In genomic region chr13:113411216-113412023, GRCh38 we compare ENCODE assay signal across 10 cellular contexts. TPM values are rescaled to one million over a fixed set of nuclear protein-coding genes. Genes with fewer than 3 reads are reported as not detected.
DNase-seq lines count a peak whose midpoint lies in the region; ATAC-seq and TF ChIP-seq lines count a peak whose summit lies in the region.
"Had no signal": no experiment of that assay in that cellular context is flagged by ENCODE, and none has a peak within 500 bp of the region (broad histone marks: within the 10 kb centered on the region; RNA-seq: fewer than 3 reads in every experiment).

No MANE protein-coding gene starts in this region.

- no peak overlapping the region for H3K9ac ChIP-seq in neuronal stem cell (ENCODE audit: low read depth, low read length, poor library complexity)

- no peak overlapping the region for H4K91ac ChIP-seq in neuronal stem cell (ENCODE audit: low read depth, low read length, poor library complexity)

- no peak for TF ChIP-seq CTCF in BJ (IDR thresholded peaks at IDR 0.05; ENCODE audit: insufficient read depth, low read depth, low read length)
- TF ChIP-seq CTCF in epithelial cell of esophagus (IDR thresholded peaks at IDR 0.05; ENCODE audit: insufficient read depth, low read depth, low read length, missing control alignments) = no peak

- H3K4ac ChIP-seq in neuronal stem cell (ENCODE audit: low read length) = no peak overlapping the region

- H3K27me3 ChIP-seq in BJ (ENCODE audit: control insufficient read depth, insufficient read depth, low read length) (no peaks in the 10 kb centered on the region), neuronal stem cell (ENCODE audit: control insufficient read depth in 3 of 3, insufficient read depth in 3 of 3, low read depth in 1 of 3, low read length in 3 of 3) (no peaks in the 10 kb centered on the region)

- POLR2A ChIA-PET in BJ (lab: Charles Lee) (interaction anchor here (0.6 kb wide), 1 partner anchor 168 kb away, joined by 3 read pairs; no protein-coding TSS in a partner anchor), HEK293T (lab: Yijun Ruan, JAX) (interaction anchor here (1.4 kb wide), 1 partner anchor 119 kb away, joined by 6 read pairs; no protein-coding TSS in a partner anchor)

- peak overlapping the region; percentile 29 for H3K18ac ChIP-seq in neuronal stem cell (ENCODE audit: low read length)

- CTCF ChIA-PET in BJ (lab: Yijun Ruan, JAX) = interaction anchor here (0.7 to 4.4 kb wide), 4 partner anchors 9 to 18 kb away, joined by 3 to 24 read pairs (median 4); no protein-coding TSS in a partner anchor
- CTCF ChIA-PET in HEK293T (lab: Yijun Ruan, JAX) = no interaction called here

- peak overlapping the region; percentile 62 for H2BK5ac ChIP-seq in neuronal stem cell (ENCODE audit: low read length)

- no peak overlapping the region for H4K8ac ChIP-seq in neuronal stem cell (ENCODE audit: low read depth, low read length)

- no peak overlapping the region for H2AFZ ChIP-seq in neuronal stem cell (ENCODE audit: low read length)

- no peaks in the 10 kb centered on the region for H3K79me1 ChIP-seq in neuronal stem cell (ENCODE audit: low read depth, low read length)

- peak; percentile 91 for DNase-seq in BJ (ENCODE audit: low read depth)
- DNase-seq in NOMO-1 treated with DMSO at 0.1 percent for 48 hours (lab: John Stamatoyannopoulos, UW; ENCODE audit: unreplicated experiment) = peak; percentile 48
- DNase-seq in epithelial cell of esophagus (ENCODE audit: low read depth) = peak; percentile 19
- no peak for DNase-seq in neuronal stem cell (ENCODE audit: low spot score)
- no peak for DNase-seq in HEK293T (ENCODE audit: extremely low spot score)
- no peak for DNase-seq in UCSD-AML1 (lab: John Stamatoyannopoulos, UW; ENCODE audit: unreplicated experiment)
- DNase-seq: activated CD8-positive, alpha-beta memory T cell treated with anti-CD3 and anti-CD28 coated beads for 24 hours; NCI-H2107 had no signal

- H2BK120ac ChIP-seq in neuronal stem cell (ENCODE audit: low read depth, low read length) = no peak overlapping the region

- H3K9me3 ChIP-seq in neuronal stem cell (replicated peaks in 1 of 2; ENCODE audit: control insufficient read depth in 2 of 2, insufficient read depth in 1 of 2, low read depth in 1 of 2, low read length in 2 of 2) = peaks cover 0 to 2% of the 10 kb centered on the region in 2 donors

- no peaks in the 10 kb centered on the region for H3K36me3 ChIP-seq in BJ (ENCODE audit: control insufficient read depth, insufficient read depth, low read length)
- H3K36me3 ChIP-seq in neuronal stem cell (replicated peaks in 1 of 2; ENCODE audit: control insufficient read depth in 2 of 2, insufficient read depth in 2 of 2, low read length in 2 of 2) = no peaks in the 10 kb centered on the region

- peak overlapping the region; percentile 19 for H2BK15ac ChIP-seq in neuronal stem cell (ENCODE audit: low read length)

- no peak overlapping the region for H3K4me2 ChIP-seq in neuronal stem cell (ENCODE audit: insufficient read depth, low read length, poor library complexity, severe bottlenecking)

- no peak for ATAC-seq in HG02623 (IDR thresholded peaks at IDR 0.05; ENCODE audit: unreplicated experiment)
- ATAC-seq in GM21423 (IDR thresholded peaks at IDR 0.05; ENCODE audit: unreplicated experiment) = no peak

- H3K14ac ChIP-seq in neuronal stem cell (ENCODE audit: low read length) = no peak overlapping the region

- no peak overlapping the region for H2AK5ac ChIP-seq in neuronal stem cell (ENCODE audit: low read depth, low read length)

- H3K23ac ChIP-seq in neuronal stem cell (ENCODE audit: low read depth, low read length, poor library complexity) = no peak overlapping the region

- no peak overlapping the region for H3K4me3 ChIP-seq in BJ (ENCODE audit: low read depth, low read length)
- H3K4me3 ChIP-seq in epithelial cell of esophagus (ENCODE audit: low read length) = no peak overlapping the region
- no peak overlapping the region for H3K4me3 ChIP-seq in neuronal stem cell (ENCODE audit: low read length in 2 of 2)

- peaks cover 0 to 4% of the 10 kb centered on the region in 2 donors for H3K4me1 ChIP-seq in neuronal stem cell (ENCODE audit: control insufficient read depth in 2 of 2, insufficient read depth in 1 of 2, low read depth in 1 of 2, low read length in 2 of 2)

- whole genome bisulfite sequencing in neuronal stem cell (ENCODE audit: extremely low coverage in 2 of 2, insufficient read length in 2 of 2, insufficient replicate concordance in 1 of 2), 2 donors = no CpG with 5 or more reads among the region's 30 CpGs

- no peak overlapping the region for H3K27ac ChIP-seq in neuronal stem cell (replicated peaks; ENCODE audit: low read length)

- H2BK12ac ChIP-seq in neuronal stem cell (ENCODE audit: low read length) = no peak overlapping the region

TF ChIP-seq in HEK293T, 16 proteins besides CTCF, POLR2A, EP300 and RAD21:
- TF ChIP-seq TARDBP (IDR thresholded peaks at IDR 0.05) = no peak
- no peak for TF ChIP-seq LEF1 (IDR thresholded peaks at IDR 0.05; ENCODE audit: borderline replicate concordance)
- TF ChIP-seq HDGF (IDR thresholded peaks at IDR 0.05; ENCODE audit: borderline replicate concordance) = no peak
- TF ChIP-seq ARNT (IDR thresholded peaks at IDR 0.05) = no peak
- no peak for TF ChIP-seq ZNF384 (IDR thresholded peaks at IDR 0.05)
- no peak for TF ChIP-seq FOXA1 (IDR thresholded peaks at IDR 0.05)
- TF ChIP-seq BHLHE40 (IDR thresholded peaks at IDR 0.05; ENCODE audit: borderline replicate concordance) = no peak

RNA-seq across cellular contexts. Expression of gene ADPRHL1, which starts 41.9 kb away (rescaled TPM):
- 0.78 and 1.1 TPM in 2 replicates for polyA plus RNA-seq in BJ (2011; rRNA removed)
- polyA minus RNA-seq in BJ (2011; rRNA and poly(A)+ RNA removed) = 0.26 and 0.52 TPM in 2 replicates
- 0.47 TPM for polyA plus RNA-seq in neuronal stem cell (2013, experiment 1 of 2)
- 0.40 TPM for polyA plus RNA-seq in neuronal stem cell (2013, experiment 2 of 2)

RNA-seq across cellular contexts. Expression of gene GRTP1, which starts 47.5 kb away (rescaled TPM):
- 2.1 and 2.4 TPM in 2 replicates for polyA plus RNA-seq in BJ (2011; rRNA removed)
- polyA minus RNA-seq in BJ (2011; rRNA and poly(A)+ RNA removed) = 0.67 and 1.1 TPM in 2 replicates
- polyA plus RNA-seq in neuronal stem cell (2013, experiment 1 of 2) = 10.2 TPM
- 10.0 TPM for polyA plus RNA-seq in neuronal stem cell (2013, experiment 2 of 2)

Comparison
In these comparisons a context has a peak if more than half of its experiments do, and no peak if none do; other contexts are left out.
1. DNase-seq: peak in BJ (single experiment), NOMO-1 treated with DMSO at 0.1 percent for 48 hours (single experiment) and epithelial cell of esophagus (single experiment); none in neuronal stem cell (single experiment), HEK293T (single experiment) and UCSD-AML1 (single experiment).